In the genomic region with DNA sequence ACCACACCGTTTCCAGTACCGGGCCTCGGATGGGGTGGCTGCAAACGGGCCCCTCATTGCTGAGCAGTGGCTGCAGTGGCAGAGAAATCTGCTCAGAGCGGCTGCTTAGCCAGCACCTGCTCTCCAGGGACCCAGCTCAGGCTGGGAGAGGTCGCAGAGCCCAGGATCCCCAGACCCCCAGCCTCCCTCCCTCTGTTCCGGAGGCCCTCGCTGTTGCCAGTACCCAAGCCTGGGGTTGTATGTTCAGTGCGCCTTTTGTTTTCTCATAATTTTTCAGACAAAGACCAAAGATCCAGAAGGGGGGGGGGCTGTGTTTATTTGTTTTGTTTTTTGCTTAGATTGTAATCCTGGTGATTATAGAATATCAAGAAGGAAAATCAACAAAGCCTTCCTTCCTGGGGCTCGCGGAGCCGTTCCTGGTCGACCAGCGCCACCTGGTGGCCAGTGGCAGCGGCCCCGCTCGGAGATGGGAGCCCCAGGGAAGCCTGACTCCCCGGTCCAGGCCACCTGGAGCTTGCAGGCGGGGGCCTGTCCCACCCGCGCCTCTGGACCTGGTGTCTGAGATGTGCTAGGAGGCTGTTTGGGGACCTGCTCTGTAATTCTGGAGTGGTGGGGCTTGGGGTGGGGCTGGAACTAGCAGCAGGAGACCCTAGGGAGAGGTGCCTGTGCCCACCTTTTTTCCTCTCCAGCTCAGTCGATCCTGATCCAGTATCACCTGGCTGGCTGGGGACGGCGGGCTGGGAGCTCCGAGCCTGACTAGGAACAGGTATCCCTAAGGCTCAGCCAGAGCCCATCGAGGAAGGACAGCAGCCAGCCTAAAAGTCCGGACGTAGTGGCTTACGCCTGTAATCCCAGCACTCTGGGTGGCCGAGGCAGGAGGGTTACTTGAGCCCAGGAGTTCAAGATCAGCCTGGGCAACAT, we compare ENCODE assay signal across 9 cellular contexts.
A peak's percentile ranks its signal among the peaks of the same experiment; 100 is the strongest.
DNase-seq lines count a peak whose midpoint lies in the region; ATAC-seq, FAIRE-seq and TF ChIP-seq lines count a peak whose summit lies in the region.
"Had no signal": no experiment of that assay in that cellular context is flagged by ENCODE, and none has a peak within 500 bp of the region (broad histone marks: within the 10 kb centered on the region; RNA-seq: fewer than 3 reads in every experiment).

No MANE protein-coding gene starts in this region.

- H3K27me3 Mint-ChIP-seq in T-cell, result peaks cover 0 to 8% of the 10 kb centered on the region in 2 donors
- H3K27me3 Mint-ChIP-seq: activated naive CD8-positive, alpha-beta T cell had no signal

- H3K27me3 ChIP-seq in adipocyte (replicated peaks; ENCODE audit: control insufficient read depth, insufficient read depth, low read length), result peaks cover 54% of the 10 kb centered on the region
- H3K27me3 ChIP-seq in right cardiac atrium (ENCODE audit: control insufficient read depth, insufficient read depth), result no peaks in the 10 kb centered on the region
- H3K27me3 ChIP-seq in small intestine (ENCODE audit: control insufficient read depth in 2 of 2, insufficient read depth in 2 of 2, low read length in 2 of 2), result no peaks in the 10 kb centered on the region

- H3K27ac ChIP-seq in right cardiac atrium (ENCODE audit: low read length) (no peak overlapping the region), small intestine (ENCODE audit: low read depth in 1 of 2, low read length in 1 of 2) (no peak overlapping the region)

- WGBS in right cardiac atrium, result 43% methylated on average over 30 of the region's 30 CpGs
- 43 to 47% (median 44%) methylated on average over 30 of the region's 30 CpGs for WGBS in small intestine, 3 donors

- H3K4me3 Mint-ChIP-seq in T-cell, result no peak overlapping the region
- H3K4me3 Mint-ChIP-seq: activated naive CD8-positive, alpha-beta T cell had no signal

- no peaks in the 10 kb centered on the region for H3K4me1 ChIP-seq in adipocyte (ENCODE audit: control insufficient read depth, insufficient read depth, low read length)
- peaks cover 5% of the 10 kb centered on the region for H3K4me1 ChIP-seq in right cardiac atrium (ENCODE audit: control insufficient read depth, insufficient read depth, low read length)
- H3K4me1 ChIP-seq in small intestine (ENCODE audit: control insufficient read depth in 2 of 2, insufficient read depth in 1 of 2, low read depth in 1 of 2, low read length in 1 of 2), result no peaks in the 10 kb centered on the region

- CTCF ChIA-PET in T-cell (lab: Charles Lee), result interaction anchor here (0.5 to 1.0 kb wide), 5 partner anchors 48 to 929 kb away, joined by 3 to 6 read pairs (median 4); no protein-coding TSS in a partner anchor

- POLR2A ChIA-PET in T-cell (lab: Charles Lee), result no interaction called here

- peaks cover 0 to 2% (median 0%) of the 10 kb centered on the region in 3 donors for H3K4me1 Mint-ChIP-seq in T-cell

- DNase-seq in D721Med (ENCODE audit: insufficient read length, low spot score), result peak; percentile 83
- peak; percentile 49 for DNase-seq in KBM-7
- DNase-seq in T-cell, result peak in 32 of 34 experiments; percentile 12 to 70 (median 56)
- DNase-seq in adipocyte (ENCODE audit: low read depth), result peak; percentile 85
- peak; percentile 69 to 91 (median 88) for DNase-seq in right cardiac atrium
- peak; percentile 47 for DNase-seq in small intestine
- DNase-seq in NCI-H1048 (lab: John Stamatoyannopoulos, UW), result no peak

- ATAC-seq in T-cell (replicated peaks in 1 of 4), result peak in 2 of 4 experiments; percentile 59 to 60
- peak; percentile 39 to 42 for ATAC-seq in right cardiac atrium
- ATAC-seq in HG03097 (IDR thresholded peaks at IDR 0.05; ENCODE audit: low FRiP score, unreplicated experiment), result no peak

- intact Hi-C loops in right cardiac atrium (cut with DNase I), result loop anchor here (5.0 to 10.0 kb wide), 6 partner anchors 65 to 605 kb away; no protein-coding TSS in a partner anchor

- no peak overlapping the region for H3K27ac Mint-ChIP-seq in T-cell
- H3K27ac Mint-ChIP-seq: activated naive CD8-positive, alpha-beta T cell had no signal

- no peak overlapping the region for H3K4me3 ChIP-seq in adipocyte (ENCODE audit: low read length)
- no peak overlapping the region for H3K4me3 ChIP-seq in right cardiac atrium (ENCODE audit: low read length)
- H3K4me3 ChIP-seq in small intestine (ENCODE audit: low read depth in 1 of 2, low read length in 2 of 2), result no peak overlapping the region

- in situ Hi-C loops in KBM-7 (cut with MboI; ENCODE audit: low pct_unique_long_range_greater_than_20kb, low sequenced_read_pairs), result no loop called here

- H3K36me3 ChIP-seq in adipocyte (ENCODE audit: control insufficient read depth, insufficient read depth, low read length, severe bottlenecking) (no peaks in the 10 kb centered on the region), small intestine (ENCODE audit: control insufficient read depth in 2 of 2, insufficient read depth in 2 of 2, low read length in 2 of 2) (no peaks in the 10 kb centered on the region)

- H3K36me3 Mint-ChIP-seq in T-cell, result no peaks in the 10 kb centered on the region
- H3K36me3 Mint-ChIP-seq: activated naive CD8-positive, alpha-beta T cell had no signal

- FAIRE-seq in D721Med (lab: Jason Lieb, UNC) (no peak), small intestine (lab: Jason Lieb, UNC) (no peak)

- H3K9me3 ChIP-seq in adipocyte (ENCODE audit: control insufficient read depth, low read length) (peaks cover 4% of the 10 kb centered on the region), right cardiac atrium (ENCODE audit: control insufficient read depth, low read length) (no peaks in the 10 kb centered on the region), small intestine (ENCODE audit: control insufficient read depth, low read depth) (no peaks in the 10 kb centered on the region)

- no peak overlapping the region for H3K9ac ChIP-seq in adipocyte (ENCODE audit: low read length)

- no peaks in the 10 kb centered on the region for H3K9me3 Mint-ChIP-seq in T-cell

- TF ChIP-seq CTCF in D721Med (IDR thresholded peaks at IDR 0.05; ENCODE audit: insufficient read depth, missing control alignments), result peak; percentile 76
